In genomic region chr17:45663772-45664171, GRCh38 we compare ENCODE assay signal across 23 cellular contexts.
DNase-seq lines count a peak whose midpoint lies in the region; ATAC-seq and TF ChIP-seq lines count a peak whose summit lies in the region.
"Had no signal": no experiment of that assay in that cellular context is flagged by ENCODE, and none has a peak within 500 bp of the region (broad histone marks: within the 10 kb centered on the region; RNA-seq: fewer than 3 reads in every experiment).

No MANE protein-coding gene starts in this region.

- DNase-seq in SK-N-SH: no peak
- DNase-seq in WERI-Rb-1: no peak
- no peak for DNase-seq in neural progenitor cell (ENCODE audit: low spot score)
- no peak for DNase-seq in DMS53 treated with DMSO at 0.1 percent for 48 hours (lab: John Stamatoyannopoulos, UW; ENCODE audit: unreplicated experiment)
- no peak for DNase-seq in COLO829 (ENCODE audit: low spot score)
- DNase-seq in progenitor cell of endocrine pancreas (ENCODE audit: low spot score, unreplicated experiment): no peak
- DNase-seq: CD4-positive, CD25-positive, alpha-beta regulatory T cell; DMS79 treated with DMSO at 0.1 percent for 48 hours; GOT3; HCEC 1CT; NCI-H1092 treated with DMSO at 0.1 percent for 48 hours; NCI-H1436; NCI-H187; NCI-H2171 treated with DMSO at 0.1 percent for 48 hours; NCI-H345; NCI-H510A treated with DMSO at 0.1 percent for 48 hours; PC-9; SJCRH30 had no signal

- TF ChIP-seq CTCF in SK-N-SH (IDR thresholded peaks at IDR 0.05) (no peak), WERI-Rb-1 (IDR thresholded peaks at IDR 0.05; ENCODE audit: low read depth, low read length) (peak; percentile 48), neural progenitor cell (IDR thresholded peaks at IDR 0.05) (peak; percentile 8), progenitor cell of endocrine pancreas (IDR thresholded peaks at IDR 0.05; ENCODE audit: unreplicated experiment) (no peak)

- H3K4me3 ChIP-seq in SK-N-SH (ENCODE audit: low read depth in 2 of 2, low read length in 1 of 2) (no peak overlapping the region), WERI-Rb-1 (ENCODE audit: low read depth, low read length) (no peak overlapping the region), neural progenitor cell (no peak overlapping the region)
- H3K4me3 ChIP-seq: BLaER1, PC-9, SJCRH30 had no signal

- H3K36me3 ChIP-seq in SK-N-SH (replicated peaks in 1 of 2; ENCODE audit: control insufficient read depth in 1 of 2, insufficient read depth in 2 of 2, low read length in 1 of 2): no peaks in the 10 kb centered on the region
- H3K36me3 ChIP-seq in WERI-Rb-1: no peaks in the 10 kb centered on the region
- no peaks in the 10 kb centered on the region for H3K36me3 ChIP-seq in neural progenitor cell
- H3K36me3 ChIP-seq: BLaER1, SJCRH30 had no signal

- 35% methylated on average over 1 of the region's 1 CpG for WGBS in SK-N-SH (ENCODE audit: low lambda C conversion rate)

- H3K27me3 Mint-ChIP-seq in neural progenitor cell (ENCODE audit: insufficient read depth, low read depth) (peaks cover 17% of the 10 kb centered on the region), progenitor cell of endocrine pancreas (peaks cover 25% of the 10 kb centered on the region)

- no peaks in the 10 kb centered on the region for H3K4me1 ChIP-seq in SK-N-SH (ENCODE audit: control insufficient read depth in 1 of 2, insufficient read depth in 2 of 2, low read depth in 1 of 2, low read length in 1 of 2)
- H3K4me1 ChIP-seq in neural progenitor cell: no peaks in the 10 kb centered on the region
- H3K4me1 ChIP-seq: SJCRH30 had no signal

- H4K20me1 ChIP-seq in SK-N-SH (ENCODE audit: insufficient read depth) (no peaks in the 10 kb centered on the region), neural progenitor cell (ENCODE audit: low read depth) (peaks cover 19% of the 10 kb centered on the region)
- H4K20me1 ChIP-seq: BLaER1 had no signal

- ATAC-seq in SK-N-SH treated with all-trans-retinoic acid at 6 μM for 48 hours: no peak
- ATAC-seq: Right ventricle myocardium inferior had no signal

- POLR2A ChIA-PET in SK-N-SH (lab: Yijun Ruan, JAX): no interaction called here

- no peaks in the 10 kb centered on the region for H3K9me3 ChIP-seq in SK-N-SH
- peaks cover 3% of the 10 kb centered on the region for H3K9me3 ChIP-seq in WERI-Rb-1 (ENCODE audit: severe bottlenecking)
- no peaks in the 10 kb centered on the region for H3K9me3 ChIP-seq in neural progenitor cell (ENCODE audit: low read depth)
- H3K9me3 ChIP-seq: BLaER1, SJCRH30 had no signal

- H3K4me2 ChIP-seq in SK-N-SH: no peak overlapping the region
- H3K4me2 ChIP-seq in neural progenitor cell: no peak overlapping the region
- H3K4me2 ChIP-seq: PC-9 had no signal

- H3K36me3 Mint-ChIP-seq in neural progenitor cell (no peaks in the 10 kb centered on the region), progenitor cell of endocrine pancreas (ENCODE audit: insufficient read depth) (no peaks in the 10 kb centered on the region)
- H3K36me3 Mint-ChIP-seq: CD4-positive, CD25-positive, alpha-beta regulatory T cell had no signal

- H3K9me3 Mint-ChIP-seq in neural progenitor cell: no peaks in the 10 kb centered on the region
- peaks cover 4% of the 10 kb centered on the region for H3K9me3 Mint-ChIP-seq in progenitor cell of endocrine pancreas (ENCODE audit: low read depth)

- H3F3A ChIP-seq in SK-N-SH (replicated peaks; ENCODE audit: insufficient read depth): no peaks in the 10 kb centered on the region
- no peaks in the 10 kb centered on the region for H3F3A ChIP-seq in neural progenitor cell (ENCODE audit: low read depth)

- H3K9me2 ChIP-seq in SK-N-SH: no peaks in the 10 kb centered on the region

- H3K9ac ChIP-seq in SK-N-SH (no peak overlapping the region), neural progenitor cell (no peak overlapping the region)
- H3K9ac ChIP-seq: BLaER1 had no signal

- H3K4me1 Mint-ChIP-seq in neural progenitor cell: peaks cover 8% of the 10 kb centered on the region
- no peaks in the 10 kb centered on the region for H3K4me1 Mint-ChIP-seq in progenitor cell of endocrine pancreas (ENCODE audit: low read depth)
- H3K4me1 Mint-ChIP-seq: IgD-negative memory B cell had no signal

- H3K4me3 Mint-ChIP-seq in neural progenitor cell: no peak overlapping the region
- no peak overlapping the region for H3K4me3 Mint-ChIP-seq in progenitor cell of endocrine pancreas (ENCODE audit: low read depth)
- H3K4me3 Mint-ChIP-seq: CD4-positive, CD25-positive, alpha-beta regulatory T cell; IgD-negative memory B cell had no signal

- no peak overlapping the region for H3K27ac ChIP-seq in SK-N-SH (ENCODE audit: low read depth in 2 of 2, low read length in 1 of 2)
- H3K27ac ChIP-seq in WERI-Rb-1: no peak overlapping the region
- no peak overlapping the region for H3K27ac ChIP-seq in neural progenitor cell
- H3K27ac ChIP-seq: BLaER1, PC-9, SJCRH30 had no signal

- H2AFZ ChIP-seq in SK-N-SH (ENCODE audit: low read depth) (no peak overlapping the region), neural progenitor cell (replicated peaks) (no peak overlapping the region)
- H2AFZ ChIP-seq: PC-9 had no signal

- TF ChIP-seq EP300 in SK-N-SH (IDR thresholded peaks at IDR 0.05; ENCODE audit: borderline replicate concordance in 1 of 2, low read depth in 1 of 2, low read length in 1 of 2) (no peak), Ishikawa (IDR thresholded peaks at IDR 0.05; ENCODE audit: borderline replicate concordance) (no peak)

- H3K27ac Mint-ChIP-seq in neural progenitor cell (no peak overlapping the region), progenitor cell of endocrine pancreas (no peak overlapping the region)
- H3K27ac Mint-ChIP-seq: CD4-positive, CD25-positive, alpha-beta regulatory T cell; IgD-negative memory B cell had no signal

- TF ChIP-seq RAD21 in SK-N-SH (IDR thresholded peaks at IDR 0.05; ENCODE audit: low read length) (0 out of 2 replicates have a peak, but pooled peaks have one; percentile 3), Ishikawa (IDR thresholded peaks at IDR 0.05; ENCODE audit: low read depth) (peak; percentile 24; the same call in 1 of the 2 replicates)

- H3K27me3 ChIP-seq in SK-N-SH (ENCODE audit: insufficient read depth): peaks cover 23% of the 10 kb centered on the region
- no peaks in the 10 kb centered on the region for H3K27me3 ChIP-seq in WERI-Rb-1 (ENCODE audit: insufficient read depth, low read depth, severe bottlenecking)
- H3K27me3 ChIP-seq in neural progenitor cell: no peaks in the 10 kb centered on the region
- H3K27me3 ChIP-seq: BLaER1 had no signal

- H3K79me2 ChIP-seq in SK-N-SH (ENCODE audit: insufficient read depth): no peaks in the 10 kb centered on the region
- no peaks in the 10 kb centered on the region for H3K79me2 ChIP-seq in neural progenitor cell (ENCODE audit: low read depth)

- CTCF ChIA-PET in SK-N-SH (lab: Yijun Ruan, JAX): no interaction called here

TF ChIP-seq in SK-N-SH, 30 proteins besides CTCF, POLR2A, EP300 and RAD21 (continues in another document):
- TF ChIP-seq TEAD4 (IDR thresholded peaks at IDR 0.05; ENCODE audit: borderline replicate concordance, insufficient read depth): no peak
- no peak for TF ChIP-seq RXRA (IDR thresholded peaks at IDR 0.05; ENCODE audit: borderline replicate concordance, low read depth)
- no peak for TF ChIP-seq MEF2A (IDR thresholded peaks at IDR 0.05; ENCODE audit: borderline replicate concordance, low read depth)
- no peak for TF ChIP-seq TAF1 (IDR thresholded peaks at IDR 0.05; ENCODE audit: borderline replicate concordance, low read depth, low read length)
- no peak for TF ChIP-seq EZH2phosphoT487 (IDR thresholded peaks at IDR 0.05; ENCODE audit: borderline replicate concordance, low read depth)
- TF ChIP-seq CHD2 (IDR thresholded peaks at IDR 0.05; ENCODE audit: low read length, partially characterized antibody): no peak

TF ChIP-seq in SK-N-SH treated with all-trans-retinoic acid at 6 μM for 48 hours, 23 proteins besides CTCF, POLR2A, EP300 and RAD21 (continues in another document):
- TF ChIP-seq OSR1 (CRISPR knock-in tag; IDR thresholded peaks at IDR 0.05) (no peak), ZFP3 (CRISPR knock-in tag; IDR thresholded peaks at IDR 0.05) (no peak)

TF ChIP-seq in Ishikawa, 13 proteins besides CTCF, POLR2A, EP300 and RAD21 (continues in another document):
- TF ChIP-seq YY1 (IDR thresholded peaks at IDR 0.05; ENCODE audit: low read depth) (no peak), TEAD4 (IDR thresholded peaks at IDR 0.05) (no peak), FOXM1 (IDR thresholded peaks at IDR 0.05; ENCODE audit: borderline replicate concordance, low read depth) (no peak), TAF1 (IDR thresholded peaks at IDR 0.05; ENCODE audit: low read depth) (no peak), CREB1 (IDR thresholded peaks at IDR 0.05; ENCODE audit: low read depth) (no peak), USF1 (IDR thresholded peaks at IDR 0.05) (no peak), EGR1 (IDR thresholded peaks at IDR 0.05) (no peak), CEBPB (IDR thresholded peaks at IDR 0.05) (no peak)
- TF ChIP-seq, protein P1, sequence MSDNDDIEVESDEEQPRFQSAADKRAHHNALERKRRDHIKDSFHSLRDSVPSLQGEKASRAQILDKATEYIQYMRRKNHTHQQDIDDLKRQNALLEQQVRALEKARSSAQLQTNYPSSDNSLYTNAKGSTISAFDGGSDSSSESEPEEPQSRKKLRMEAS (IDR thresholded peaks at IDR 0.05): no peak

Comparison
In these comparisons a context has a peak if more than half of its experiments do, and no peak if none do; other contexts are left out.
1. CTCF ChIP-seq: peak in WERI-Rb-1 (single experiment) and neural progenitor cell (single experiment); none in SK-N-SH (single experiment) and progenitor cell of endocrine pancreas (single experiment).